14 cellular contexts compared by ENCODE assay signal in genomic region chr1:96962807-96963206, GRCh38.
A peak's percentile ranks its signal among the peaks of the same experiment; 100 is the strongest.
DNase-seq lines count a peak whose midpoint lies in the region; ATAC-seq, FAIRE-seq and TF ChIP-seq lines count a peak whose summit lies in the region.
"Had no signal": no experiment of that assay in that cellular context is flagged by ENCODE, and none has a peak within 500 bp of the region (broad histone marks: within the 10 kb centered on the region; RNA-seq: fewer than 3 reads in every experiment).

No MANE protein-coding gene starts in this region.

- H3K9me3 ChIP-seq in right cardiac atrium (ENCODE audit: control insufficient read depth, low read length) = no peaks in the 10 kb centered on the region
- H3K9me3 ChIP-seq in left lung = no peaks in the 10 kb centered on the region

- TF ChIP-seq CTCF in bronchial epithelial cell (IDR thresholded peaks at IDR 0.05; ENCODE audit: insufficient read depth, low read length, severe bottlenecking) (no peak), left lung (IDR thresholded peaks at IDR 0.05) (no peak)

- no peaks in the 10 kb centered on the region for H3K27me3 ChIP-seq in right cardiac atrium (ENCODE audit: control insufficient read depth, insufficient read depth)
- H3K27me3 ChIP-seq in bronchial epithelial cell (ENCODE audit: control insufficient read depth, insufficient read depth, low read length) = no peaks in the 10 kb centered on the region
- no peaks in the 10 kb centered on the region for H3K27me3 ChIP-seq in left lung

- 45% methylated on average over 3 of the region's 3 CpGs for WGBS in right cardiac atrium

- H3K36me3 ChIP-seq in bronchial epithelial cell (ENCODE audit: control insufficient read depth, insufficient read depth, low read length) (no peaks in the 10 kb centered on the region), left lung (no peaks in the 10 kb centered on the region)

- DNase-seq in left ventricle myocardium superior (no peak), right cardiac atrium (no peak), bronchial epithelial cell (ENCODE audit: low read depth) (peak; percentile 68), left lung (no peak), mesenteric fat pad (ENCODE audit: low spot score) (no peak), SHP77 (lab: John Stamatoyannopoulos, UW) (no peak), hypothalamus (lab: John Stamatoyannopoulos, UW) (no peak)
- DNase-seq: activated CD4-positive, alpha-beta T cell treated with anti-CD3 and anti-CD28 coated beads, Interleukin-2, amount 50 U/mL, for 48 hours; MM.1S; NCI-H2029 treated with DMSO at 0.1 percent for 48 hours; SHP77 treated with DMSO at 0.1 percent for 48 hours; stimulated activated naive CD8-positive, alpha-beta T cell treated with anti-CD3 and anti-CD28 coated beads, Interleukin-15, amount 100 ng/mL, for 72 hours had no signal

- no peak overlapping the region for H3K4me3 ChIP-seq in right cardiac atrium (ENCODE audit: low read length)
- H3K4me3 ChIP-seq in bronchial epithelial cell (ENCODE audit: low read depth, low read length) = no peak overlapping the region
- H3K4me3 ChIP-seq in left lung = no peak overlapping the region

- H3K27ac ChIP-seq in right cardiac atrium (ENCODE audit: low read length) (no peak overlapping the region), left lung (peak overlapping the region in 1 of 2 donors; percentile 66)

- H3K4me1 ChIP-seq in right cardiac atrium (ENCODE audit: control insufficient read depth, insufficient read depth, low read length) (no peaks in the 10 kb centered on the region), left lung (no peaks in the 10 kb centered on the region)

- FAIRE-seq in bronchial epithelial cell (lab: Jason Lieb, UNC) = no peak

- peak; percentile 45 for ATAC-seq in left ventricle myocardium superior
- no peak for ATAC-seq in right cardiac atrium
- peak; percentile 92 for ATAC-seq in left lung
- no peak for ATAC-seq in HG02588 (IDR thresholded peaks at IDR 0.05; ENCODE audit: unreplicated experiment)
- ATAC-seq: activated T-helper 17 cell treated with anti-CD3 and anti-CD28 coated beads, Interleukin-2, amount 50 U/mL, for 72 hours; stimulated activated naive CD8-positive, alpha-beta T cell treated with anti-CD3 and anti-CD28 coated beads, Interleukin-15, amount 100 ng/mL, for 72 hours had no signal

- intact Hi-C loops in left ventricle myocardium superior (cut with micrococcal nuclease) = no loop called here
- intact Hi-C loops in right cardiac atrium (cut with DNase I) = loop anchor here in 1 of 4 donors (10.0 kb wide), 1 partner anchor 1092 kb away; no protein-coding TSS in a partner anchor
- intact Hi-C loops in left lung (cut with DNase I) = no loop called here

Comparison
In these comparisons a context has a peak if more than half of its experiments do, and no peak if none do; other contexts are left out.
1. ATAC-seq: peak in left ventricle myocardium superior (single experiment) and left lung (single experiment); none in right cardiac atrium (0 of 2) and HG02588 (single experiment).